2 cellular contexts compared by ENCODE assay signal in genomic region chr1:75797606-75798216, GRCh38.
TF ChIP-seq lines count a peak whose summit lies in the region.

No MANE protein-coding gene starts in this region.

TF ChIP-seq in SK-N-SH treated with all-trans-retinoic acid at 6 μM for 48 hours, 23 proteins besides CTCF, POLR2A, EP300 and RAD21 (continued from another document):
- no peak for TF ChIP-seq POU6F1 (CRISPR knock-in tag; IDR thresholded peaks at IDR 0.05; ENCODE audit: borderline replicate concordance, low read depth)
- TF ChIP-seq, protein P1, sequence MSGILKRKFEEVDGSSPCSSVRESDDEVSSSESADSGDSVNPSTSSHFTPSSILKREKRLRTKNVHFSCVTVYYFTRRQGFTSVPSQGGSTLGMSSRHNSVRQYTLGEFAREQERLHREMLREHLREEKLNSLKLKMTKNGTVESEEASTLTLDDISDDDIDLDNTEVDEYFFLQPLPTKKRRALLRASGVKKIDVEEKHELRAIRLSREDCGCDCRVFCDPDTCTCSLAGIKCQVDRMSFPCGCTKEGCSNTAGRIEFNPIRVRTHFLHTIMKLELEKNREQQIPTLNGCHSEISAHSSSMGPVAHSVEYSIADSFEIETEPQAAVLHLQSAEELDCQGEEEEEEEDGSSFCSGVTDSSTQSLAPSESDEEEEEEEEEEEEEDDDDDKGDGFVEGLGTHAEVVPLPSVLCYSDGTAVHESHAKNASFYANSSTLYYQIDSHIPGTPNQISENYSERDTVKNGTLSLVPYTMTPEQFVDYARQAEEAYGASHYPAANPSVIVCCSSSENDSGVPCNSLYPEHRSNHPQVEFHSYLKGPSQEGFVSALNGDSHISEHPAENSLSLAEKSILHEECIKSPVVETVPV (CRISPR knock-in tag; IDR thresholded peaks at IDR 0.05), result no peak

TF ChIP-seq in SK-N-SH, 30 proteins besides CTCF, POLR2A, EP300 and RAD21 (continued from another document):
- TF ChIP-seq JUND (IDR thresholded peaks at IDR 0.05) (no peak), RFX5 (IDR thresholded peaks at IDR 0.05; ENCODE audit: low read length) (no peak), CHD2 (IDR thresholded peaks at IDR 0.05; ENCODE audit: low read length, partially characterized antibody) (no peak), SMC3 (IDR thresholded peaks at IDR 0.05; ENCODE audit: low read depth, low read length) (no peak), TAF1 (IDR thresholded peaks at IDR 0.05; ENCODE audit: borderline replicate concordance, low read depth, low read length) (no peak)
- TF ChIP-seq, protein P2, sequence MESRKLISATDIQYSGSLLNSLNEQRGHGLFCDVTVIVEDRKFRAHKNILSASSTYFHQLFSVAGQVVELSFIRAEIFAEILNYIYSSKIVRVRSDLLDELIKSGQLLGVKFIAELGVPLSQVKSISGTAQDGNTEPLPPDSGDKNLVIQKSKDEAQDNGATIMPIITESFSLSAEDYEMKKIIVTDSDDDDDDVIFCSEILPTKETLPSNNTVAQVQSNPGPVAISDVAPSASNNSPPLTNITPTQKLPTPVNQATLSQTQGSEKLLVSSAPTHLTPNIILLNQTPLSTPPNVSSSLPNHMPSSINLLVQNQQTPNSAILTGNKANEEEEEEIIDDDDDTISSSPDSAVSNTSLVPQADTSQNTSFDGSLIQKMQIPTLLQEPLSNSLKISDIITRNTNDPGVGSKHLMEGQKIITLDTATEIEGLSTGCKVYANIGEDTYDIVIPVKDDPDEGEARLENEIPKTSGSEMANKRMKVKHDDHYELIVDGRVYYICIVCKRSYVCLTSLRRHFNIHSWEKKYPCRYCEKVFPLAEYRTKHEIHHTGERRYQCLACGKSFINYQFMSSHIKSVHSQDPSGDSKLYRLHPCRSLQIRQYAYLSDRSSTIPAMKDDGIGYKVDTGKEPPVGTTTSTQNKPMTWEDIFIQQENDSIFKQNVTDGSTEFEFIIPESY (IDR thresholded peaks at IDR 0.05; ENCODE audit: borderline replicate concordance, low read depth), result no peak
TF ChIP-seq in SK-N-SH: peak in this region for 0.
